In genomic region chr12:49187184-49187583, GRCh38 we compare ENCODE assay signal across 7 cellular contexts. TPM values are rescaled to one million over a fixed set of nuclear protein-coding genes. Genes with fewer than 3 reads are reported as not detected.
DNase-seq lines count a peak whose midpoint lies in the region; ATAC-seq and TF ChIP-seq lines count a peak whose summit lies in the region.

No MANE protein-coding gene starts in this region.

- H3K27me3 Mint-ChIP-seq in GM23338 (ENCODE audit: insufficient read depth, low read depth, poor library complexity) (peaks cover 1% of the 10 kb centered on the region), chondrocyte (ENCODE audit: low read depth) (no peaks in the 10 kb centered on the region)

- peaks cover 23% of the 10 kb centered on the region for H3K36me3 Mint-ChIP-seq in GM23338 (ENCODE audit: low read depth)
- peaks cover 36% of the 10 kb centered on the region for H3K36me3 Mint-ChIP-seq in chondrocyte (ENCODE audit: low read depth)

- peak overlapping the region; percentile 95 for H3K4me3 Mint-ChIP-seq in GM23338
- H3K4me3 Mint-ChIP-seq in chondrocyte (ENCODE audit: unreplicated experiment): peak overlapping the region; percentile 93

- ATAC-seq in GM23338: no peak

- H3K27ac ChIP-seq in GM23338 (ENCODE audit: low read depth): no peak overlapping the region
- H3K27ac ChIP-seq in liver (ENCODE audit: low read depth in 1 of 2, low read length in 2 of 2): no peak overlapping the region

- peaks cover 4% of the 10 kb centered on the region; the same call in 1 of the 2 replicates for H4K20me1 ChIP-seq in GM23338 (replicated peaks; ENCODE audit: insufficient read depth)

- H3K36me3 ChIP-seq in GM23338 (ENCODE audit: insufficient read depth) (peaks cover 18% of the 10 kb centered on the region; the same call in 1 of the 2 replicates), liver (ENCODE audit: control insufficient read depth in 4 of 4, insufficient read depth in 3 of 4, low read depth in 1 of 4, low read length in 3 of 4) (peaks cover 0 to 3% (median 0%) of the 10 kb centered on the region in 4 donors)

- H3K27me3 ChIP-seq in GM23338 (ENCODE audit: insufficient read depth) (no peaks in the 10 kb centered on the region), liver (ENCODE audit: control insufficient read depth in 4 of 4, insufficient read depth in 4 of 4, low read length in 3 of 4) (peaks cover 0 to 2% (median 0%) of the 10 kb centered on the region in 4 donors)

- H3K4me1 Mint-ChIP-seq in GM23338: peaks cover 12% of the 10 kb centered on the region
- peaks cover 42% of the 10 kb centered on the region for H3K4me1 Mint-ChIP-seq in chondrocyte (ENCODE audit: low read depth)

- H3K79me2 ChIP-seq in GM23338 (replicated peaks; ENCODE audit: insufficient read depth): peaks cover 19% of the 10 kb centered on the region

- no peaks in the 10 kb centered on the region for H3K9me2 ChIP-seq in GM23338 (ENCODE audit: insufficient read depth)

- no peaks in the 10 kb centered on the region for H3K9me3 ChIP-seq in liver (ENCODE audit: control insufficient read depth in 4 of 4, low read length in 3 of 4)

- no peak for TF ChIP-seq CTCF in GM23338 (conservative IDR thresholded peaks at IDR 0.05; ENCODE audit: low read depth in 2 of 2)
- no peak for TF ChIP-seq CTCF in chondrocyte (IDR thresholded peaks at IDR 0.05)
- no peak for TF ChIP-seq CTCF in liver (IDR thresholded peaks at IDR 0.05; ENCODE audit: low read depth, low read length, missing input control)

- H3K27ac Mint-ChIP-seq in GM23338 (no peak overlapping the region), chondrocyte (ENCODE audit: unreplicated experiment) (peak overlapping the region; percentile 98)

- H3K4me3 ChIP-seq in GM23338 (peak overlapping the region; percentile 75), liver (ENCODE audit: low read depth in 1 of 3, low read length in 3 of 3) (peak overlapping the region in 2 of 3 donors; percentile 3 to 52)

- no peaks in the 10 kb centered on the region for H3F3A ChIP-seq in GM23338 (replicated peaks; ENCODE audit: low read depth)

- DNase-seq in GM23338 (ENCODE audit: low spot score): no peak
- DNase-seq in NCI-H524 treated with DMSO at 0.1 percent for 48 hours (lab: John Stamatoyannopoulos, UW): peak; percentile 30
- DNase-seq in chondrocyte (ENCODE audit: low spot score): no peak
- DNase-seq in superior temporal gyrus (ENCODE audit: extremely low spot score): peak; percentile 99
- no peak for DNase-seq in stimulated activated CD4-positive, alpha-beta T cell treated with anti-CD3 and anti-CD28 coated beads, Interleukin-12 subunit alpha, Interleukin-12 subunit beta, amount 100 ng/mL, for 4 hours
- DNase-seq in NCI-H1048 (lab: John Stamatoyannopoulos, UW): no peak

- H3K9ac ChIP-seq in liver (ENCODE audit: low read depth in 1 of 2, low read length in 2 of 2): no peak overlapping the region

- 61% methylated on average over 5 of the region's 5 CpGs for WGBS in liver

- H3K4me1 ChIP-seq in GM23338 (ENCODE audit: insufficient read depth): peaks cover 16% of the 10 kb centered on the region
- H3K4me1 ChIP-seq in liver (ENCODE audit: control insufficient read depth in 4 of 4, insufficient read depth in 4 of 4, low read length in 3 of 4): peaks cover 0 to 14% (median 5%) of the 10 kb centered on the region in 4 donors

- H3K4me2 ChIP-seq in GM23338: peak overlapping the region; percentile 81

- no peak overlapping the region for H2AFZ ChIP-seq in GM23338

- TF ChIP-seq RAD21 in liver (IDR thresholded peaks at IDR 0.05): no peak

- H3K9me3 Mint-ChIP-seq in GM23338 (no peaks in the 10 kb centered on the region), chondrocyte (ENCODE audit: low read depth) (no peaks in the 10 kb centered on the region)

TF ChIP-seq in GM23338, 12 proteins besides CTCF, POLR2A, EP300 and RAD21 (continues in another document):
- TF ChIP-seq JUNB (IDR thresholded peaks at IDR 0.05; ENCODE audit: unreplicated experiment) (no peak), NANOG (IDR thresholded peaks at IDR 0.05; ENCODE audit: borderline replicate concordance) (no peak), EZH2phosphoT487 (IDR thresholded peaks at IDR 0.05; ENCODE audit: unreplicated experiment) (no peak), ZNF331 (CRISPR knock-in tag; IDR thresholded peaks at IDR 0.05; ENCODE audit: low read depth) (no peak), REST (IDR thresholded peaks at IDR 0.05; ENCODE audit: unreplicated experiment) (no peak), STAT1 (IDR thresholded peaks at IDR 0.05; ENCODE audit: unreplicated experiment) (no peak)

TF ChIP-seq in liver, 16 proteins besides CTCF, POLR2A, EP300 and RAD21:
- TF ChIP-seq FOXA1 (IDR thresholded peaks at IDR 0.05) (no peak), ZBTB33 (IDR thresholded peaks at IDR 0.05) (no peak), SP1 (IDR thresholded peaks at IDR 0.05) (no peak), FOXA2 (IDR thresholded peaks at IDR 0.05) (no peak), MAX (IDR thresholded peaks at IDR 0.05) (no peak), RXRA (IDR thresholded peaks at IDR 0.05) (no peak), HNF4A (conservative IDR thresholded peaks at IDR 0.05) (no peak), REST (IDR thresholded peaks at IDR 0.05) (no peak), TAF1 (conservative IDR thresholded peaks at IDR 0.05) (no peak), JUND (IDR thresholded peaks at IDR 0.05) (no peak)

RNA-seq across cellular contexts. Expression of gene TUBA1A, which starts 1.7 kb away (rescaled TPM):
- total RNA-seq in GM23338 (2014; rRNA removed; shearing (Covaris generic)): 386 and 424 TPM in 2 replicates
- polyA plus RNA-seq in GM23338 (2016; fragmentation: Nextera tagmentation; extraction: Ambion mirVana): 189 TPM in 2 replicates
- 431 to 551 TPM (median 437 TPM) in 3 replicates for total RNA-seq in chondrocyte
- total RNA-seq in liver: 10 to 100 TPM; 14.8 to 28.0 TPM
- polyA plus RNA-seq in liver: 10 to 100 TPM in 1 of 2 donors, 1 to 10 TPM in 1; 4.2 to 17.5 TPM

RNA-seq across cellular contexts. Expression of gene TUBA1B, which starts 56.0 kb away (rescaled TPM):
- total RNA-seq in GM23338 (2014; rRNA removed; shearing (Covaris generic)): 2,341 and 2,718 TPM in 2 replicates
- polyA plus RNA-seq in GM23338 (2016; fragmentation: Nextera tagmentation; extraction: Ambion mirVana) (1,008 and 1,116 TPM in 2 replicates), liver (100 to 1,000 TPM; 125 to 325 TPM)
- total RNA-seq in chondrocyte (544 to 857 TPM (median 551 TPM) in 3 replicates), liver (1,000 to 10,000 TPM in 1 of 2 donors, 100 to 1,000 TPM in 1; 161 to 1,268 TPM)

Comparison
In these comparisons a context has a peak if more than half of its experiments do, and no peak if none do; other contexts are left out.
1. DNase-seq: peak in NCI-H524 treated with DMSO at 0.1 percent for 48 hours (single experiment) and superior temporal gyrus (single experiment); none in GM23338 (single experiment), chondrocyte (single experiment), stimulated activated CD4-positive, alpha-beta T cell treated with anti-CD3 and anti-CD28 coated beads, Interleukin-12 subunit alpha, Interleukin-12 subunit beta, amount 100 ng/mL, for 4 hours (single experiment) and NCI-H1048 (single experiment).
2. RNA of gene TUBA1A, which starts 1.7 kb away (total RNA-seq): 431 to 551 TPM in chondrocyte and 386 to 424 TPM in GM23338; 14.8 to 28.0 TPM in liver; every median in the first group is over 10 times any median in the second.